9 cellular contexts compared by ENCODE assay signal in genomic region chr1:227357229-227358078, GRCh38. TPM values are rescaled to one million over a fixed set of nuclear protein-coding genes. Genes with fewer than 3 reads are reported as not detected.
A peak's percentile ranks its signal among the peaks of the same experiment; 100 is the strongest.
DNase-seq lines count a peak whose midpoint lies in the region; ATAC-seq and TF ChIP-seq lines count a peak whose summit lies in the region.
"Had no signal": no experiment of that assay in that cellular context is flagged by ENCODE, and none has a peak within 500 bp of the region (broad histone marks: within the 10 kb centered on the region; RNA-seq: fewer than 3 reads in every experiment).

No MANE protein-coding gene starts in this region.

- H3K9ac ChIP-seq in SK-N-SH (no peak overlapping the region), parathyroid adenoma (no peak overlapping the region)

- DNase-seq in Daoy (ENCODE audit: low read depth) (peak; percentile 87), SK-N-SH (no peak), NCI-H128 (lab: John Stamatoyannopoulos, UW; ENCODE audit: unreplicated experiment) (no peak), OCI-M2 (lab: John Stamatoyannopoulos, UW; ENCODE audit: unreplicated experiment) (no peak)
- DNase-seq in activated CD4-positive, alpha-beta T cell treated with anti-CD3 and anti-CD28 coated beads for 4 hours = no peak

- WGBS in SK-N-SH (ENCODE audit: low lambda C conversion rate) = 36% methylated on average over 9 of the region's 9 CpGs
- WGBS in gastroesophageal sphincter (ENCODE audit: low coverage in 1 of 2), 2 donors = 41 to 45% methylated on average over 6 to 8 of the region's 9 CpGs

- CTCF ChIA-PET in SK-N-SH (lab: Yijun Ruan, JAX) = no interaction called here

- H3K79me2 ChIP-seq in SK-N-SH (ENCODE audit: insufficient read depth) = no peaks in the 10 kb centered on the region
- H3K79me2 ChIP-seq in parathyroid adenoma = no peaks in the 10 kb centered on the region

- peak in 1 of 2 experiments; percentile 47; a peak in 1 of 4 replicates for TF ChIP-seq EP300 in SK-N-SH (IDR thresholded peaks at IDR 0.05; ENCODE audit: borderline replicate concordance in 1 of 2, low read depth in 1 of 2, low read length in 1 of 2)
- no peak for TF ChIP-seq EP300 in gastroesophageal sphincter (IDR thresholded peaks at IDR 0.05)

- no peaks in the 10 kb centered on the region for H3K9me2 ChIP-seq in SK-N-SH

- H3K36me3 ChIP-seq in SK-N-SH (replicated peaks in 1 of 2; ENCODE audit: control insufficient read depth in 1 of 2, insufficient read depth in 2 of 2, low read length in 1 of 2) (no peaks in the 10 kb centered on the region), gastroesophageal sphincter (no peaks in the 10 kb centered on the region), parathyroid adenoma (ENCODE audit: control insufficient read depth, insufficient read depth, low read length) (no peaks in the 10 kb centered on the region)

- no peak for TF ChIP-seq RAD21 in SK-N-SH (IDR thresholded peaks at IDR 0.05; ENCODE audit: low read length)

- H3K27me3 ChIP-seq in SK-N-SH (ENCODE audit: insufficient read depth) = no peaks in the 10 kb centered on the region
- H3K27me3 ChIP-seq in gastroesophageal sphincter = no peaks in the 10 kb centered on the region
- H3K27me3 ChIP-seq in parathyroid adenoma (ENCODE audit: control insufficient read depth, insufficient read depth, low read length) = no peaks in the 10 kb centered on the region

- H3K9me3 ChIP-seq in SK-N-SH (no peaks in the 10 kb centered on the region), gastroesophageal sphincter (no peaks in the 10 kb centered on the region), parathyroid adenoma (ENCODE audit: control insufficient read depth, low read length) (no peaks in the 10 kb centered on the region)

- no peaks in the 10 kb centered on the region for H4K20me1 ChIP-seq in SK-N-SH (ENCODE audit: insufficient read depth)

- H2AFZ ChIP-seq in SK-N-SH (ENCODE audit: low read depth) = peak overlapping the region; percentile 60; the same call in 1 of the 2 replicates
- H2AFZ ChIP-seq in parathyroid adenoma = no peak overlapping the region

- TF ChIP-seq POLR2A in gastroesophageal sphincter (IDR thresholded peaks at IDR 0.05) = no peak

- H3K4me3 ChIP-seq in SK-N-SH (ENCODE audit: low read depth in 2 of 2, low read length in 1 of 2) (no peak overlapping the region), gastroesophageal sphincter (no peak overlapping the region), parathyroid adenoma (ENCODE audit: low read depth, low read length) (no peak overlapping the region)
- H3K4me3 ChIP-seq: skin epidermis had no signal

- peaks cover 14 to 18% of the 10 kb centered on the region in 2 experiments for H3K4me1 ChIP-seq in SK-N-SH (ENCODE audit: control insufficient read depth in 1 of 2, insufficient read depth in 2 of 2, low read depth in 1 of 2, low read length in 1 of 2)
- H3K4me1 ChIP-seq in gastroesophageal sphincter = no peaks in the 10 kb centered on the region
- H3K4me1 ChIP-seq in parathyroid adenoma = no peaks in the 10 kb centered on the region

- H3F3A ChIP-seq in SK-N-SH (replicated peaks; ENCODE audit: insufficient read depth) = peaks cover 20% of the 10 kb centered on the region

- TF ChIP-seq CTCF in SK-N-SH (IDR thresholded peaks at IDR 0.05) (no peak), gastroesophageal sphincter (IDR thresholded peaks at IDR 0.05) (peak in 1 of 4 experiments; percentile 10), parathyroid adenoma (IDR thresholded peaks at IDR 0.05) (no peak)

- peak overlapping the region; percentile 79 for H3K4me2 ChIP-seq in SK-N-SH
- no peak overlapping the region for H3K4me2 ChIP-seq in parathyroid adenoma (ENCODE audit: low read length)

- H3K27ac ChIP-seq in SK-N-SH (ENCODE audit: low read depth in 2 of 2, low read length in 1 of 2) (peak overlapping the region; percentile 71 to 81), gastroesophageal sphincter (peak overlapping the region in 3 of 4 donors; percentile 48 to 64 (median 53)), parathyroid adenoma (peak overlapping the region; percentile 55)

- peak; percentile 90 for ATAC-seq in gastroesophageal sphincter
- ATAC-seq in GM21423 (IDR thresholded peaks at IDR 0.05; ENCODE audit: unreplicated experiment) = no peak

- POLR2A ChIA-PET in SK-N-SH (lab: Yijun Ruan, JAX) = no interaction called here

TF ChIP-seq in SK-N-SH, 30 proteins besides CTCF, POLR2A, EP300 and RAD21 (continues in another document):
- peak; percentile 43; the same call in 1 of the 2 replicates for TF ChIP-seq MAX (IDR thresholded peaks at IDR 0.05; ENCODE audit: low read depth)
- TF ChIP-seq, protein P1, sequence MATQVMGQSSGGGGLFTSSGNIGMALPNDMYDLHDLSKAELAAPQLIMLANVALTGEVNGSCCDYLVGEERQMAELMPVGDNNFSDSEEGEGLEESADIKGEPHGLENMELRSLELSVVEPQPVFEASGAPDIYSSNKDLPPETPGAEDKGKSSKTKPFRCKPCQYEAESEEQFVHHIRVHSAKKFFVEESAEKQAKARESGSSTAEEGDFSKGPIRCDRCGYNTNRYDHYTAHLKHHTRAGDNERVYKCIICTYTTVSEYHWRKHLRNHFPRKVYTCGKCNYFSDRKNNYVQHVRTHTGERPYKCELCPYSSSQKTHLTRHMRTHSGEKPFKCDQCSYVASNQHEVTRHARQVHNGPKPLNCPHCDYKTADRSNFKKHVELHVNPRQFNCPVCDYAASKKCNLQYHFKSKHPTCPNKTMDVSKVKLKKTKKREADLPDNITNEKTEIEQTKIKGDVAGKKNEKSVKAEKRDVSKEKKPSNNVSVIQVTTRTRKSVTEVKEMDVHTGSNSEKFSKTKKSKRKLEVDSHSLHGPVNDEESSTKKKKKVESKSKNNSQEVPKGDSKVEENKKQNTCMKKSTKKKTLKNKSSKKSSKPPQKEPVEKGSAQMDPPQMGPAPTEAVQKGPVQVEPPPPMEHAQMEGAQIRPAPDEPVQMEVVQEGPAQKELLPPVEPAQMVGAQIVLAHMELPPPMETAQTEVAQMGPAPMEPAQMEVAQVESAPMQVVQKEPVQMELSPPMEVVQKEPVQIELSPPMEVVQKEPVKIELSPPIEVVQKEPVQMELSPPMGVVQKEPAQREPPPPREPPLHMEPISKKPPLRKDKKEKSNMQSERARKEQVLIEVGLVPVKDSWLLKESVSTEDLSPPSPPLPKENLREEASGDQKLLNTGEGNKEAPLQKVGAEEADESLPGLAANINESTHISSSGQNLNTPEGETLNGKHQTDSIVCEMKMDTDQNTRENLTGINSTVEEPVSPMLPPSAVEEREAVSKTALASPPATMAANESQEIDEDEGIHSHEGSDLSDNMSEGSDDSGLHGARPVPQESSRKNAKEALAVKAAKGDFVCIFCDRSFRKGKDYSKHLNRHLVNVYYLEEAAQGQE (IDR thresholded peaks at IDR 0.05; ENCODE audit: low read depth, low read length) = no peak
- peak; percentile 52 for TF ChIP-seq NFIC (IDR thresholded peaks at IDR 0.05; ENCODE audit: borderline replicate concordance)
- no peak; the same call in 1 of the 2 replicates for TF ChIP-seq POLR2AphosphoS5 (IDR thresholded peaks at IDR 0.05; ENCODE audit: low read depth, low read length)
- peak; percentile 80 for TF ChIP-seq RXRA (IDR thresholded peaks at IDR 0.05; ENCODE audit: borderline replicate concordance, low read depth)
- TF ChIP-seq RCOR1 (IDR thresholded peaks at IDR 0.05; ENCODE audit: low read length) = no peak
- TF ChIP-seq CHD2 (IDR thresholded peaks at IDR 0.05; ENCODE audit: low read length, partially characterized antibody) = no peak
- TF ChIP-seq USF2 (IDR thresholded peaks at IDR 0.05; ENCODE audit: borderline replicate concordance, low read depth, low read length) = no peak
- TF ChIP-seq IRF3 (IDR thresholded peaks at IDR 0.05; ENCODE audit: low read depth, low read length) = no peak
- peak; percentile 70 for TF ChIP-seq ELF1 (IDR thresholded peaks at IDR 0.05)
- TF ChIP-seq RFX5 (IDR thresholded peaks at IDR 0.05; ENCODE audit: low read length) = no peak
- TF ChIP-seq TEAD4 (IDR thresholded peaks at IDR 0.05; ENCODE audit: borderline replicate concordance, insufficient read depth) = 0 out of 2 replicates have a peak, but pooled peaks have one; percentile 66
- TF ChIP-seq FOSL2 (IDR thresholded peaks at IDR 0.05; ENCODE audit: borderline replicate concordance, low read depth) = peak; percentile 82
- no peak for TF ChIP-seq NRF1 (IDR thresholded peaks at IDR 0.05; ENCODE audit: low read depth, low read length)
- TF ChIP-seq PBX3 (IDR thresholded peaks at IDR 0.05) = peak; percentile 72; the same call in 1 of the 2 replicates

RNA-seq across cellular contexts. Expression of gene CDC42BPA, which starts 39.2 kb away (rescaled TPM):
- 18.5 and 27.7 TPM in 2 replicates for total RNA-seq in Daoy (2014; rRNA removed; shearing (Covaris generic))
- polyA plus RNA-seq in SK-N-SH (2012; rRNA removed) = 6.8 and 8.8 TPM in 2 replicates
- polyA plus RNA-seq in SK-N-SH (2012; cell fraction: cytosol; rRNA removed) = 7.9 and 8.2 TPM in 2 replicates
- polyA plus RNA-seq in SK-N-SH (2012; cell fraction: nucleus; rRNA removed) = 8.5 and 14.4 TPM in 2 replicates
- total RNA-seq in gastroesophageal sphincter = 10 to 100 TPM; 60.7 to 92.1 (median 74.1) TPM
